ENCODE assay signal across 8 cellular contexts in genomic region chr6:14118091-14118439, GRCh38. TPM values are rescaled to one million over a fixed set of nuclear protein-coding genes. Genes with fewer than 3 reads are reported as not detected.
DNase-seq lines count a peak whose midpoint lies in the region; FAIRE-seq and TF ChIP-seq lines count a peak whose summit lies in the region.

No MANE protein-coding gene starts in this region.

- no TSS peak for BruUV-seq in Caco-2 (replicated peaks; lab: Mats Ljungman, UMichigan)

- H3K27me3 Mint-ChIP-seq in Caco-2 (ENCODE audit: insufficient read depth, unreplicated experiment) (peaks cover 14% of the 10 kb centered on the region), nephron progenitor cell (ENCODE audit: low read depth, poor library complexity) (peaks cover 59% of the 10 kb centered on the region)
- no peaks in the 10 kb centered on the region for H3K27me3 Mint-ChIP-seq in dendritic cell treated with granulocyte-macrophage colony-stimulating factor and Interleukin-4, amounts not matched to agents 40 ng/mL and 50 ng/mL, for 4 days

- no peaks in the 10 kb centered on the region for H3K36me3 Mint-ChIP-seq in Caco-2 (ENCODE audit: insufficient read depth, unreplicated experiment)
- peaks cover 38% of the 10 kb centered on the region for H3K36me3 Mint-ChIP-seq in dendritic cell treated with granulocyte-macrophage colony-stimulating factor and Interleukin-4, amounts not matched to agents 40 ng/mL and 50 ng/mL, for 4 days (ENCODE audit: low read depth)
- H3K36me3 Mint-ChIP-seq in nephron progenitor cell (ENCODE audit: low read depth) = no peaks in the 10 kb centered on the region

- H3K9me3 Mint-ChIP-seq in Caco-2 (ENCODE audit: unreplicated experiment) (no peaks in the 10 kb centered on the region), nephron progenitor cell (no peaks in the 10 kb centered on the region)
- H3K9me3 Mint-ChIP-seq in dendritic cell treated with granulocyte-macrophage colony-stimulating factor and Interleukin-4, amounts not matched to agents 40 ng/mL and 50 ng/mL, for 4 days = no peaks in the 10 kb centered on the region

- H3K4me3 Mint-ChIP-seq in Caco-2 (ENCODE audit: unreplicated experiment) (peak overlapping the region; percentile 80), nephron progenitor cell (peak overlapping the region; percentile 88)
- peak overlapping the region; percentile 95 for H3K4me3 Mint-ChIP-seq in dendritic cell treated with granulocyte-macrophage colony-stimulating factor and Interleukin-4, amounts not matched to agents 40 ng/mL and 50 ng/mL, for 4 days

- TF ChIP-seq CTCF in Caco-2 (IDR thresholded peaks at IDR 0.05; ENCODE audit: insufficient read depth in 1 of 2, low read depth in 1 of 2, low read length in 1 of 2, severe bottlenecking in 1 of 2, unreplicated experiment in 1 of 2) = no peak
- TF ChIP-seq CTCF in nephron progenitor cell (IDR thresholded peaks at IDR 0.05) = no peak

- H3K9me3 ChIP-seq in Caco-2 (no peaks in the 10 kb centered on the region), HUES48 (ENCODE audit: control insufficient read depth, insufficient read depth, low read length) (no peaks in the 10 kb centered on the region)

- H3K4me1 ChIP-seq in Caco-2 = peaks cover 4% of the 10 kb centered on the region; the same call in 1 of the 2 replicates
- H3K4me1 ChIP-seq in HUES48 (ENCODE audit: control insufficient read depth, insufficient read depth, low read length) = peaks cover 3% of the 10 kb centered on the region; the same call in 1 of the 2 replicates

- H3K27me3 ChIP-seq in Caco-2 (replicated peaks; ENCODE audit: control insufficient read depth, insufficient read depth, low read length) (no peaks in the 10 kb centered on the region), HUES48 (ENCODE audit: control insufficient read depth, insufficient read depth, low read length) (peaks cover 12% of the 10 kb centered on the region)

- CTCF ChIA-PET in Caco-2 (lab: Charles Lee) = no interaction called here

- intact Hi-C loops in Caco-2 (cut with micrococcal nuclease; ENCODE audit: unreplicated experiment) = no loop called here
- intact Hi-C loops in dendritic cell treated with granulocyte-macrophage colony-stimulating factor and Interleukin-4, amounts not matched to agents 40 ng/mL and 50 ng/mL, for 4 days (cut with micrococcal nuclease) = no loop called here

- H3K4me1 Mint-ChIP-seq in Caco-2 (ENCODE audit: low read depth, unreplicated experiment) (no peaks in the 10 kb centered on the region), nephron progenitor cell (peaks cover 6% of the 10 kb centered on the region)
- peaks cover 42% of the 10 kb centered on the region for H3K4me1 Mint-ChIP-seq in dendritic cell treated with granulocyte-macrophage colony-stimulating factor and Interleukin-4, amounts not matched to agents 40 ng/mL and 50 ng/mL, for 4 days (ENCODE audit: low read depth)

- H3K4me3 ChIP-seq in Caco-2 (ENCODE audit: low read depth, low read length) = peak overlapping the region; percentile 58
- H3K4me3 ChIP-seq in HUES48 (ENCODE audit: low read depth, low read length) = peak overlapping the region; percentile 89

- H3K27ac Mint-ChIP-seq in Caco-2 (ENCODE audit: unreplicated experiment) = no peak overlapping the region
- peak overlapping the region; percentile 95 for H3K27ac Mint-ChIP-seq in dendritic cell treated with granulocyte-macrophage colony-stimulating factor and Interleukin-4, amounts not matched to agents 40 ng/mL and 50 ng/mL, for 4 days
- no peak overlapping the region for H3K27ac Mint-ChIP-seq in nephron progenitor cell

- no peak overlapping the region for H3K9ac ChIP-seq in HUES48 (ENCODE audit: low read depth, low read length)

- H3K27ac ChIP-seq in HUES48 (ENCODE audit: low read depth, low read length) = no peak overlapping the region

- no peak for TF ChIP-seq POLR2A in GM12891 (IDR thresholded peaks at IDR 0.05; ENCODE audit: low read depth, low read length)

- DNase-seq in Caco-2 (no peak), nephron progenitor cell (no peak), cortex of kidney (lab: John Stamatoyannopoulos, UW) (no peak), NCI-H1930 (lab: John Stamatoyannopoulos, UW) (no peak), GM12891 (ENCODE audit: insufficient read length, low spot score) (no peak)
- no peak for DNase-seq in stimulated activated CD8-positive, alpha-beta memory T cell treated with anti-CD3 and anti-CD28 coated beads, Interleukin-4, amount 100 ng/mL, for 48 hours

- POLR2A ChIA-PET in Caco-2 (lab: Charles Lee) = no interaction called here

- H3K36me3 ChIP-seq in Caco-2 (ENCODE audit: control insufficient read depth, insufficient read depth, low read length) (no peaks in the 10 kb centered on the region), HUES48 (ENCODE audit: control insufficient read depth, insufficient read depth, low read length) (no peaks in the 10 kb centered on the region)

- no peak for FAIRE-seq in GM12891 (lab: Jason Lieb, UNC)

TF ChIP-seq in GM12891, 5 proteins besides CTCF, POLR2A, EP300 and RAD21:
- no peak for TF ChIP-seq TAF1 (IDR thresholded peaks at IDR 0.05; ENCODE audit: low read depth, low read length)
- TF ChIP-seq SPI1 (IDR thresholded peaks at IDR 0.05; ENCODE audit: low read depth, low read length) = no peak
- TF ChIP-seq POLR2AphosphoS5 (IDR thresholded peaks at IDR 0.05; ENCODE audit: low read depth, low read length) = no peak
- TF ChIP-seq PAX5 (IDR thresholded peaks at IDR 0.05; ENCODE audit: insufficient read depth, low read length, severe bottlenecking) = no peak
- no peak for TF ChIP-seq POU2F2 (IDR thresholded peaks at IDR 0.05; ENCODE audit: low read depth, low read length)

RNA-seq across cellular contexts. Expression of gene CD83, which starts 0.5 kb away (rescaled TPM):
- total RNA-seq in Caco-2 (2022) = 0.77 and 1.0 TPM in 2 replicates
- polyA plus RNA-seq in GM12891 (2012; ENCODE audit: low read depth, missing spikeins) = 69.9 TPM
